ENCODE assay signal across 1 cellular context in the genomic region with DNA sequence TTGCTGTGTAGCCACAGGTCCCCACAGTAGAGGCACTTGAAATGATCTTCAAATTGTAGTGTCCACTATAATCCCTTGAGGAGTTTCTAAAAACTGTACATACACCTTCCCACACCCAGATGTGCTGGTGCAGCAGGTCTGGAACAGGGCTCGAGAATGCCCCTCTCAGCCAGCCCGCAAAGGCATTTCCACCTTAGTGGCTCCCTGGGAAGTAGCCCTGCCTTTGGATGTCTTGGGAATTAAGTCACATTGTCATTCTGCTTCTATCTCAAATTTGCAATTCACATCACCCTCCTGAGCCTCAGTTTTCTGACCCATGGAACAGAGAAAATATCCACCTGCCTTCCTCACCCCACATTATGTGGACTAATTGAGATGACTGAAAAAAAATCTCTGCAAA.
TF ChIP-seq lines count a peak whose summit lies in the region.

No MANE protein-coding gene starts in this region.

TF ChIP-seq in GM23338, 12 proteins besides CTCF, POLR2A, EP300 and RAD21 (continued from another document):
- TF ChIP-seq, protein P1, sequence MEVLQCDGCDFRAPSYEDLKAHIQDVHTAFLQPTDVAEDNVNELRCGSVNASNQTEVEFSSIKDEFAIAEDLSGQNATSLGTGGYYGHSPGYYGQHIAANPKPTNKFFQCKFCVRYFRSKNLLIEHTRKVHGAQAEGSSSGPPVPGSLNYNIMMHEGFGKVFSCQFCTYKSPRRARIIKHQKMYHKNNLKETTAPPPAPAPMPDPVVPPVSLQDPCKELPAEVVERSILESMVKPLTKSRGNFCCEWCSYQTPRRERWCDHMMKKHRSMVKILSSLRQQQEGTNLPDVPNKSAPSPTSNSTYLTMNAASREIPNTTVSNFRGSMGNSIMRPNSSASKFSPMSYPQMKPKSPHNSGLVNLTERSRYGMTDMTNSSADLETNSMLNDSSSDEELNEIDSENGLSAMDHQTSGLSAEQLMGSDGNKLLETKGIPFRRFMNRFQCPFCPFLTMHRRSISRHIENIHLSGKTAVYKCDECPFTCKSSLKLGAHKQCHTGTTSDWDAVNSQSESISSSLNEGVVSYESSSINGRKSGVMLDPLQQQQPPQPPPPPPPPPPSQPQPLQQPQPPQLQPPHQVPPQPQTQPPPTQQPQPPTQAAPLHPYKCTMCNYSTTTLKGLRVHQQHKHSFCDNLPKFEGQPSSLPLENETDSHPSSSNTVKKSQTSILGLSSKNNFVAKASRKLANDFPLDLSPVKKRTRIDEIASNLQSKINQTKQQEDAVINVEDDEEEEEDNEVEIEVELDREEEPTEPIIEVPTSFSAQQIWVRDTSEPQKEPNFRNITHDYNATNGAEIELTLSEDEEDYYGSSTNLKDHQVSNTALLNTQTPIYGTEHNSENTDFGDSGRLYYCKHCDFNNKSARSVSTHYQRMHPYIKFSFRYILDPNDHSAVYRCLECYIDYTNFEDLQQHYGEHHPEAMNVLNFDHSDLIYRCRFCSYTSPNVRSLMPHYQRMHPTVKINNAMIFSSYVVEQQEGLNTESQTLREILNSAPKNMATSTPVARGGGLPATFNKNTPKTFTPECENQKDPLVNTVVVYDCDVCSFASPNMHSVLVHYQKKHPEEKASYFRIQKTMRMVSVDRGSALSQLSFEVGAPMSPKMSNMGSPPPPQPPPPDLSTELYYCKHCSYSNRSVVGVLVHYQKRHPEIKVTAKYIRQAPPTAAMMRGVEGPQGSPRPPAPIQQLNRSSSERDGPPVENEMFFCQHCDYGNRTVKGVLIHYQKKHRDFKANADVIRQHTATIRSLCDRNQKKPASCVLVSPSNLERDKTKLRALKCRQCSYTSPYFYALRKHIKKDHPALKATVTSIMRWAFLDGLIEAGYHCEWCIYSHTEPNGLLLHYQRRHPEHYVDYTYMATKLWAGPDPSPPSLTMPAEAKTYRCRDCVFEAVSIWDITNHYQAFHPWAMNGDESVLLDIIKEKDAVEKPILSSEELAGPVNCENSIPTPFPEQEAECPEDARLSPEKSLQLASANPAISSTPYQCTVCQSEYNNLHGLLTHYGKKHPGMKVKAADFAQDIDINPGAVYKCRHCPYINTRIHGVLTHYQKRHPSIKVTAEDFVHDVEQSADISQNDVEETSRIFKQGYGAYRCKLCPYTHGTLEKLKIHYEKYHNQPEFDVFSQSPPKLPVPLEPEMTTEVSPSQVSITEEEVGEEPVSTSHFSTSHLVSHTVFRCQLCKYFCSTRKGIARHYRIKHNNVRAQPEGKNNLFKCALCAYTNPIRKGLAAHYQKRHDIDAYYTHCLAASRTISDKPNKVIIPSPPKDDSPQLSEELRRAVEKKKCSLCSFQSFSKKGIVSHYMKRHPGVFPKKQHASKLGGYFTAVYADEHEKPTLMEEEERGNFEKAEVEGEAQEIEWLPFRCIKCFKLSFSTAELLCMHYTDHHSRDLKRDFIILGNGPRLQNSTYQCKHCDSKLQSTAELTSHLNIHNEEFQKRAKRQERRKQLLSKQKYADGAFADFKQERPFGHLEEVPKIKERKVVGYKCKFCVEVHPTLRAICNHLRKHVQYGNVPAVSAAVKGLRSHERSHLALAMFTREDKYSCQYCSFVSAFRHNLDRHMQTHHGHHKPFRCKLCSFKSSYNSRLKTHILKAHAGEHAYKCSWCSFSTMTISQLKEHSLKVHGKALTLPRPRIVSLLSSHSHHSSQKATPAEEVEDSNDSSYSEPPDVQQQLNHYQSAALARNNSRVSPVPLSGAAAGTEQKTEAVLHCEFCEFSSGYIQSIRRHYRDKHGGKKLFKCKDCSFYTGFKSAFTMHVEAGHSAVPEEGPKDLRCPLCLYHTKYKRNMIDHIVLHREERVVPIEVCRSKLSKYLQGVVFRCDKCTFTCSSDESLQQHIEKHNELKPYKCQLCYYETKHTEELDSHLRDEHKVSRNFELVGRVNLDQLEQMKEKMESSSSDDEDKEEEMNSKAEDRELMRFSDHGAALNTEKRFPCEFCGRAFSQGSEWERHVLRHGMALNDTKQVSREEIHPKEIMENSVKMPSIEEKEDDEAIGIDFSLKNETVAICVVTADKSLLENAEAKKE (CRISPR knock-in tag; IDR thresholded peaks at IDR 0.05) = no peak
- no peak for TF ChIP-seq CREB1 (CRISPR knock-in tag; IDR thresholded peaks at IDR 0.05; ENCODE audit: low read depth)
- TF ChIP-seq POLR2AphosphoS5 (IDR thresholded peaks at IDR 0.05; ENCODE audit: low read depth) = no peak
- no peak for TF ChIP-seq ZNF331 (CRISPR knock-in tag; IDR thresholded peaks at IDR 0.05; ENCODE audit: low read depth)
- TF ChIP-seq, protein P2, sequence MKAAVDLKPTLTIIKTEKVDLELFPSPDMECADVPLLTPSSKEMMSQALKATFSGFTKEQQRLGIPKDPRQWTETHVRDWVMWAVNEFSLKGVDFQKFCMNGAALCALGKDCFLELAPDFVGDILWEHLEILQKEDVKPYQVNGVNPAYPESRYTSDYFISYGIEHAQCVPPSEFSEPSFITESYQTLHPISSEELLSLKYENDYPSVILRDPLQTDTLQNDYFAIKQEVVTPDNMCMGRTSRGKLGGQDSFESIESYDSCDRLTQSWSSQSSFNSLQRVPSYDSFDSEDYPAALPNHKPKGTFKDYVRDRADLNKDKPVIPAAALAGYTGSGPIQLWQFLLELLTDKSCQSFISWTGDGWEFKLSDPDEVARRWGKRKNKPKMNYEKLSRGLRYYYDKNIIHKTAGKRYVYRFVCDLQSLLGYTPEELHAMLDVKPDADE (IDR thresholded peaks at IDR 0.05) = no peak
